In the genomic region with DNA sequence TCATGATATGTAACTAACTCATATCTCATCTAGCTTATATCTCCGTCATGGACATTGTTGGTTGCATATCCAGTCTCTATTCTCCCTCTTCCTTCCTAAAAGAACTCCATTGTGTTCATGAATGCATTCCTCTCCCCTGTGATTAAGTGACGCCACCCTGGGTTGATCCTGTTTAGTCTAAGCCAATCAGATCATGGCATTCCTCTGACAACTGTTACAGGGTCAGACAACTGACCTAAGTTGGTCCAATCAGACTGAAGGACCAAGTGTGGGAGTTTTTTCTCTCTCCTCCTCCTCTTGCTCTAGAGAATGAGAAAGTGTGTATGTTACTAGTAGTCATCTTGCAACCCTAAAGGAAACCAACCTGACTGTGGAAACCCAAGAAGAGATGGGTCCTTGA, we compare ENCODE assay signal across 16 cellular contexts. TPM values are rescaled to one million over a fixed set of nuclear protein-coding genes. Genes with fewer than 3 reads are reported as not detected.
DNase-seq lines count a peak whose midpoint lies in the region; ATAC-seq and FAIRE-seq lines count a peak whose summit lies in the region.
"Had no signal": no experiment of that assay in that cellular context is flagged by ENCODE, and none has a peak within 500 bp of the region (broad histone marks: within the 10 kb centered on the region; RNA-seq: fewer than 3 reads in every experiment).

No MANE protein-coding gene starts in this region.

- no peaks in the 10 kb centered on the region for H3K36me3 Mint-ChIP-seq in activated T-helper 1 cell treated with anti-CD3 and anti-CD28 coated beads, Interleukin-12 subunit alpha, Interleukin-12 subunit beta, Interleukin-2, Interleukin-4 antibody, amounts not matched to agents 30 ng/mL and 10 ng/mL and 1 ng/mL, durations not matched to agents 14 hours and 24 hours and 36 hours (ENCODE audit: low read depth)
- H3K36me3 Mint-ChIP-seq: CD8-positive, alpha-beta memory T cell had no signal

- intact Hi-C loops in activated T-helper 1 cell treated with anti-CD3 and anti-CD28 coated beads, Interleukin-12 subunit alpha, Interleukin-12 subunit beta, Interleukin-2, Interleukin-4 antibody, amounts not matched to agents 30 ng/mL and 10 ng/mL and 1 ng/mL, durations not matched to agents 14 hours and 24 hours and 36 hours (cut with micrococcal nuclease) = loop anchor here (10.0 kb wide), 1 partner anchor 239 kb away; a partner anchor contains a TSS

- H3K36me3 ChIP-seq in HAP-1 (replicated peaks) (no peaks in the 10 kb centered on the region), small intestine (ENCODE audit: control insufficient read depth in 2 of 2, insufficient read depth in 2 of 2, low read length in 2 of 2) (no peaks in the 10 kb centered on the region)
- H3K36me3 ChIP-seq: thyroid gland had no signal

- H3K27ac Mint-ChIP-seq in activated T-helper 1 cell treated with anti-CD3 and anti-CD28 coated beads, Interleukin-12 subunit alpha, Interleukin-12 subunit beta, Interleukin-2, Interleukin-4 antibody, amounts not matched to agents 30 ng/mL and 10 ng/mL and 1 ng/mL, durations not matched to agents 14 hours and 24 hours and 36 hours = peak overlapping the region; percentile 45

- ATAC-seq in GM21825 (IDR thresholded peaks at IDR 0.05; ENCODE audit: unreplicated experiment) (no peak), GM21367 (IDR thresholded peaks at IDR 0.05; ENCODE audit: unreplicated experiment) (no peak)
- ATAC-seq: left cardiac atrium; naive thymus-derived CD4-positive, alpha-beta T cell had no signal

- no peak for FAIRE-seq in small intestine (lab: Jason Lieb, UNC)

- H3K4me3 ChIP-seq in HAP-1 = no peak overlapping the region
- H3K4me3 ChIP-seq in small intestine (ENCODE audit: low read depth in 1 of 2, low read length in 2 of 2) = no peak overlapping the region
- H3K4me3 ChIP-seq: thyroid gland had no signal

- H3K4me1 ChIP-seq in HAP-1 (peaks cover 17% of the 10 kb centered on the region), small intestine (ENCODE audit: control insufficient read depth in 2 of 2, insufficient read depth in 1 of 2, low read depth in 1 of 2, low read length in 1 of 2) (peaks cover 0 to 2% of the 10 kb centered on the region in 2 donors)

- DNase-seq in HAP-1 (ENCODE audit: low spot score in 2 of 2) (peak; percentile 23 to 46), fibroblast of gingiva (ENCODE audit: low read depth) (peak; percentile 5), pons (ENCODE audit: low spot score) (peak; percentile 71), small intestine (no peak)
- DNase-seq in activated T-helper 1 cell treated with anti-CD3 and anti-CD28 coated beads, Interleukin-12 subunit alpha, Interleukin-12 subunit beta, Interleukin-2, Interleukin-4 antibody, amounts not matched to agents 30 ng/mL and 10 ng/mL and 1 ng/mL, durations not matched to agents 14 hours and 24 hours and 36 hours (ENCODE audit: low spot score) = no peak
- DNase-seq: activated effector memory CD4-positive, alpha-beta T cell treated with anti-CD3 and anti-CD28 coated beads, Interleukin-2, amount 50 U/mL, for 16 hours; aorta; CD8-positive, alpha-beta memory T cell; effector CD8-positive, alpha-beta T cell; GDM1; left cardiac atrium; naive thymus-derived CD4-positive, alpha-beta T cell; retina; thyroid gland had no signal

- H3K27me3 ChIP-seq in HAP-1 (ENCODE audit: low read depth) (no peaks in the 10 kb centered on the region), small intestine (ENCODE audit: control insufficient read depth in 2 of 2, insufficient read depth in 2 of 2, low read length in 2 of 2) (no peaks in the 10 kb centered on the region)
- H3K27me3 ChIP-seq: thyroid gland had no signal

- H3K4me3 Mint-ChIP-seq in activated T-helper 1 cell treated with anti-CD3 and anti-CD28 coated beads, Interleukin-12 subunit alpha, Interleukin-12 subunit beta, Interleukin-2, Interleukin-4 antibody, amounts not matched to agents 30 ng/mL and 10 ng/mL and 1 ng/mL, durations not matched to agents 14 hours and 24 hours and 36 hours = no peak overlapping the region
- H3K4me3 Mint-ChIP-seq: naive thymus-derived CD4-positive, alpha-beta T cell had no signal

- 44 to 66% (median 65%) methylated on average over 2 of the region's 2 CpGs for WGBS in small intestine, 3 donors

- H3K9me3 ChIP-seq in HAP-1 (no peaks in the 10 kb centered on the region), small intestine (ENCODE audit: control insufficient read depth, low read depth) (no peaks in the 10 kb centered on the region)
- H3K9me3 ChIP-seq: thyroid gland had no signal

- no peaks in the 10 kb centered on the region for H3K9me3 Mint-ChIP-seq in activated T-helper 1 cell treated with anti-CD3 and anti-CD28 coated beads, Interleukin-12 subunit alpha, Interleukin-12 subunit beta, Interleukin-2, Interleukin-4 antibody, amounts not matched to agents 30 ng/mL and 10 ng/mL and 1 ng/mL, durations not matched to agents 14 hours and 24 hours and 36 hours
- H3K9me3 Mint-ChIP-seq: CD8-positive, alpha-beta memory T cell; naive thymus-derived CD4-positive, alpha-beta T cell had no signal

- no peaks in the 10 kb centered on the region for H3K27me3 Mint-ChIP-seq in activated T-helper 1 cell treated with anti-CD3 and anti-CD28 coated beads, Interleukin-12 subunit alpha, Interleukin-12 subunit beta, Interleukin-2, Interleukin-4 antibody, amounts not matched to agents 30 ng/mL and 10 ng/mL and 1 ng/mL, durations not matched to agents 14 hours and 24 hours and 36 hours (ENCODE audit: insufficient read depth)
- H3K27me3 Mint-ChIP-seq: naive thymus-derived CD4-positive, alpha-beta T cell had no signal

- peaks cover 13% of the 10 kb centered on the region for H3K4me1 Mint-ChIP-seq in activated T-helper 1 cell treated with anti-CD3 and anti-CD28 coated beads, Interleukin-12 subunit alpha, Interleukin-12 subunit beta, Interleukin-2, Interleukin-4 antibody, amounts not matched to agents 30 ng/mL and 10 ng/mL and 1 ng/mL, durations not matched to agents 14 hours and 24 hours and 36 hours (ENCODE audit: low read depth)

- in situ Hi-C loops in HAP-1 (cut with MboI; ENCODE audit: low sequenced_read_pairs) = loop anchor here (5.0 to 25.0 kb wide), 4 partner anchors 119 to 333 kb away; a partner anchor contains a TSS

- no peak overlapping the region for H3K27ac ChIP-seq in small intestine (ENCODE audit: low read depth in 1 of 2, low read length in 1 of 2)
- H3K27ac ChIP-seq: thyroid gland had no signal

RNA-seq across cellular contexts. Expression of a gene that starts 3.6 kb away (rescaled TPM):
- total RNA-seq in activated T-helper 1 cell treated with anti-CD3 and anti-CD28 coated beads, Interleukin-12 subunit alpha, Interleukin-12 subunit beta, Interleukin-2, Interleukin-4 antibody, amounts not matched to agents 30 ng/mL and 10 ng/mL and 1 ng/mL, durations not matched to agents 14 hours and 24 hours and 36 hours = 29.0 and 30.0 TPM in 2 replicates
- 10 to 100 TPM; 15.7 to 30.2 (median 28.6) TPM for polyA plus RNA-seq in small intestine

RNA-seq across cellular contexts. Expression of a gene that starts 3.7 kb away (rescaled TPM):
- total RNA-seq in activated T-helper 1 cell treated with anti-CD3 and anti-CD28 coated beads, Interleukin-12 subunit alpha, Interleukin-12 subunit beta, Interleukin-2, Interleukin-4 antibody, amounts not matched to agents 30 ng/mL and 10 ng/mL and 1 ng/mL, durations not matched to agents 14 hours and 24 hours and 36 hours = not detected in 2 replicates
- polyA plus RNA-seq in small intestine = under 1 TPM in 2 of 3 donors, not detected in 1; 0.04 to 0.54 TPM
- total RNA-seq: aorta; naive thymus-derived CD4-positive, alpha-beta T cell had no signal
- polyA plus RNA-seq: aorta; naive thymus-derived CD4-positive, alpha-beta T cell had no signal

Comparison
In these comparisons a context has a peak if more than half of its experiments do, and no peak if none do; other contexts are left out.
1. DNase-seq: peak in HAP-1 (2 of 2), fibroblast of gingiva (single experiment) and pons (single experiment); none in activated T-helper 1 cell treated with anti-CD3 and anti-CD28 coated beads, Interleukin-12 subunit alpha, Interleukin-12 subunit beta, Interleukin-2, Interleukin-4 antibody, amounts not matched to agents 30 ng/mL and 10 ng/mL and 1 ng/mL, durations not matched to agents 14 hours and 24 hours and 36 hours (single experiment) and small intestine (single experiment).